In the genomic region with DNA sequence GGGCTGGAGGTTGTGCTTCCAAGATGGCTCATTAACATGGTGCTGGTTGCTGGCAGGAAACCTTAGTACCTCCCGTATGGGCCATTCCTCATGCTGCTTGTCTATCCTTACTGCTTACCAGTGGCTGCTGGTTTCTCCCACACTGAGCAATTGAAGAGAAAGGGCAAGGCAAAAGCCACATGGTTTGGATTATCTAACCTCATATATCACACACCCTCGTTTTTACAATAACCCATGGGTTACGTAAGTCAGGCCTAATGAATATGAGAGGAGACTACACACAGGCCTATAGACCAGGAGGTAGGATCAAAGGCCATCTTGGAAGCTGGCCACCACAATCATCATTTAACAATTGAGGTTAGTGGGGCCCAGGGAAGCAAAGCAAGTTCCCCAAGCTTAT, we compare ENCODE assay signal across 24 cellular contexts.
"Had no signal": no experiment of that assay in that cellular context is flagged by ENCODE, and none has a peak within 500 bp of the region (broad histone marks: within the 10 kb centered on the region; RNA-seq: fewer than 3 reads in every experiment).

No MANE protein-coding gene starts in this region.

- H3K4me3 Mint-ChIP-seq: activated CD4-positive, alpha-beta T cell treated with anti-CD3 and anti-CD28 coated beads, Interleukin-2, amount 10 ng/mL, durations not matched to agents 24 days and 14 days; activated CD8-positive, alpha-beta memory T cell treated with anti-CD3 and anti-CD28 coated beads, Interleukin-2, amount 10 ng/mL, durations not matched to agents 7 days and 5 days; activated CD8-positive, alpha-beta T cell treated with anti-CD3 and anti-CD28 coated beads for 36 hours; activated naive CD8-positive, alpha-beta T cell treated with anti-CD3 and anti-CD28 coated beads, Interleukin-2, amount 50 U/mL, for 24 hours; activated T-helper 1 cell treated with anti-CD3 and anti-CD28 coated beads, Interleukin-12 subunit alpha, Interleukin-12 subunit beta, Interleukin-2, Interleukin-4 antibody, amounts not matched to agents 30 ng/mL and 10 ng/mL and 1 ng/mL, durations not matched to agents 14 hours and 24 hours and 36 hours; brain; natural killer cell; stimulated activated naive CD8-positive, alpha-beta T cell treated with anti-CD3 and anti-CD28 coated beads, Interleukin-15, amount 100 ng/mL, for 72 hours had no signal

- H3K4me3 ChIP-seq: hepatocyte, left ventricle myocardium inferior, ovary, prostate gland, right atrium auricular region, suprapubic skin, tibial nerve had no signal

- DNase-seq: activated CD4-positive, alpha-beta T cell treated with anti-CD3 and anti-CD28 coated beads, Interleukin-2, amount 10 ng/mL, durations not matched to agents 24 days and 14 days; activated CD8-positive, alpha-beta memory T cell treated with anti-CD3 and anti-CD28 coated beads, Interleukin-2, amount 10 ng/mL, durations not matched to agents 7 days and 5 days; activated CD8-positive, alpha-beta T cell treated with anti-CD3 and anti-CD28 coated beads for 36 hours; activated gamma-delta T cell; activated naive CD4-positive, alpha-beta T cell treated with anti-CD3 and anti-CD28 coated beads, Interleukin-2, amount 50 U/mL, for 16 hours; activated naive CD8-positive, alpha-beta T cell treated with anti-CD3 and anti-CD28 coated beads, Interleukin-2, amount 50 U/mL, for 24 hours; dermis blood vessel endothelial cell; effector memory CD4-positive, alpha-beta T cell; foreskin melanocyte; kidney glomerular epithelial cell; left ventricle myocardium inferior; natural killer cell; ovary; stimulated activated CD4-positive, alpha-beta T cell treated with anti-CD3 and anti-CD28 coated beads, Interleukin-4, amount 100 ng/mL, for 4 hours; stimulated activated naive CD8-positive, alpha-beta T cell treated with anti-CD3 and anti-CD28 coated beads, Interleukin-15, amount 100 ng/mL, for 72 hours had no signal

- H3K36me3 Mint-ChIP-seq: activated CD8-positive, alpha-beta memory T cell treated with anti-CD3 and anti-CD28 coated beads, Interleukin-2, amount 10 ng/mL, durations not matched to agents 7 days and 5 days; brain; natural killer cell had no signal

- H3K4me1 Mint-ChIP-seq: activated CD4-positive, alpha-beta T cell treated with anti-CD3 and anti-CD28 coated beads, Interleukin-2, amount 10 ng/mL, durations not matched to agents 24 days and 14 days; activated CD8-positive, alpha-beta memory T cell treated with anti-CD3 and anti-CD28 coated beads, Interleukin-2, amount 10 ng/mL, durations not matched to agents 7 days and 5 days; activated naive CD8-positive, alpha-beta T cell treated with anti-CD3 and anti-CD28 coated beads, Interleukin-2, amount 50 U/mL, for 24 hours; natural killer cell; stimulated activated naive CD8-positive, alpha-beta T cell treated with anti-CD3 and anti-CD28 coated beads, Interleukin-15, amount 100 ng/mL, for 72 hours had no signal

- ATAC-seq: activated CD4-positive, CD25-positive, alpha-beta regulatory T cell treated with anti-CD3 and anti-CD28 coated beads, Interleukin-2, amount 50 U/mL, for 24 hours; activated CD8-positive, alpha-beta memory T cell treated with anti-CD3 and anti-CD28 coated beads, Interleukin-2, amount 10 ng/mL, durations not matched to agents 7 days and 5 days; activated CD8-positive, alpha-beta T cell treated with anti-CD3 and anti-CD28 coated beads for 36 hours; activated naive CD8-positive, alpha-beta T cell treated with anti-CD3 and anti-CD28 coated beads, Interleukin-2, amount 50 U/mL, for 24 hours; esophagus mucosa; natural killer cell; stimulated activated naive CD8-positive, alpha-beta T cell treated with anti-CD3 and anti-CD28 coated beads, Interleukin-15, amount 100 ng/mL, for 72 hours had no signal

- H3K27ac Mint-ChIP-seq: activated CD4-positive, alpha-beta T cell treated with anti-CD3 and anti-CD28 coated beads, Interleukin-2, amount 10 ng/mL, durations not matched to agents 24 days and 14 days; activated CD8-positive, alpha-beta memory T cell treated with anti-CD3 and anti-CD28 coated beads, Interleukin-2, amount 10 ng/mL, durations not matched to agents 7 days and 5 days; activated CD8-positive, alpha-beta T cell treated with anti-CD3 and anti-CD28 coated beads for 36 hours; activated naive CD8-positive, alpha-beta T cell treated with anti-CD3 and anti-CD28 coated beads, Interleukin-2, amount 50 U/mL, for 24 hours; activated T-helper 1 cell treated with anti-CD3 and anti-CD28 coated beads, Interleukin-12 subunit alpha, Interleukin-12 subunit beta, Interleukin-2, Interleukin-4 antibody, amounts not matched to agents 30 ng/mL and 10 ng/mL and 1 ng/mL, durations not matched to agents 14 hours and 24 hours and 36 hours; natural killer cell; stimulated activated naive CD8-positive, alpha-beta T cell treated with anti-CD3 and anti-CD28 coated beads, Interleukin-15, amount 100 ng/mL, for 72 hours had no signal

- H3K9me3 Mint-ChIP-seq: activated CD4-positive, alpha-beta T cell treated with anti-CD3 and anti-CD28 coated beads, Interleukin-2, amount 10 ng/mL, durations not matched to agents 24 days and 14 days; activated T-helper 1 cell treated with anti-CD3 and anti-CD28 coated beads, Interleukin-12 subunit alpha, Interleukin-12 subunit beta, Interleukin-2, Interleukin-4 antibody, amounts not matched to agents 30 ng/mL and 10 ng/mL and 1 ng/mL, durations not matched to agents 14 hours and 24 hours and 36 hours had no signal

- H3K27me3 Mint-ChIP-seq: activated CD4-positive, alpha-beta T cell treated with anti-CD3 and anti-CD28 coated beads, Interleukin-2, amount 10 ng/mL, durations not matched to agents 24 days and 14 days; activated CD8-positive, alpha-beta memory T cell treated with anti-CD3 and anti-CD28 coated beads, Interleukin-2, amount 10 ng/mL, durations not matched to agents 7 days and 5 days; activated CD8-positive, alpha-beta T cell treated with anti-CD3 and anti-CD28 coated beads for 36 hours; activated naive CD8-positive, alpha-beta T cell treated with anti-CD3 and anti-CD28 coated beads, Interleukin-2, amount 50 U/mL, for 24 hours; brain; stimulated activated naive CD8-positive, alpha-beta T cell treated with anti-CD3 and anti-CD28 coated beads, Interleukin-15, amount 100 ng/mL, for 72 hours had no signal
